7 cellular contexts compared by ENCODE assay signal in the genomic region with DNA sequence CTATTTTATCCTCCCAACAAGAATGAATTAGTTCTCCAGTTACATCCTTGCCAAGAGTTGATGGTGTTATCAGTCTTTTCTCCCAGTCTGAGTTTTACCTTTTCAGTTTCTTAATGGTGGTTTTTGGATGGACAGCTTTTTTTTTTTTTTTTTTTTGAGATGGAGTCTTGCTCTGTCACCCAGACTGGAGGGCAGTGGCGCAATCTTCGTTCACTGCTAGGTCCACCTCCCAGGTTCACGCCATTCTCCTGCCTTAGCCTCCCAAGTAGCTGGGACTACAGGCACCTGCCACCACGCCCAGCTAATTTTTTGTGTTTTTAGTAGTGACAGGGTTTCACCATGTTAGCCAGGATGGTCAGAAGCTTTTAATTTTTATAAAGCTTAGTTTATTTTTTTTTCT.
DNase-seq lines count a peak whose midpoint lies in the region; ATAC-seq, FAIRE-seq and TF ChIP-seq lines count a peak whose summit lies in the region.
"Not testable (repeated sequence)": the region's sequence is repeated elsewhere in the genome, so short reads cannot be mapped to it uniquely, and the experiment has no call there.

No MANE protein-coding gene starts in this region.

- ATAC-seq in DND-41 (ENCODE audit: insufficient read depth, low read depth); K562; lower lobe of right lung; natural killer cell: not testable (repeated sequence)

- not testable (repeated sequence) for TF ChIP-seq CTCF in DND-41 (IDR thresholded peaks at IDR 0.05; ENCODE audit: borderline replicate concordance, extremely low read depth, low read length, poor library complexity, severe bottlenecking); NB4 (IDR thresholded peaks at IDR 0.05; ENCODE audit: low read depth, low read length); K562 (IDR thresholded peaks at IDR 0.05 in 2 of 3, conservative IDR thresholded peaks at IDR 0.05 in 1 of 3; ENCODE audit: insufficient read depth in 2 of 3, low read depth in 1 of 3, low read length in 3 of 3); lower lobe of right lung (IDR thresholded peaks at IDR 0.05); natural killer cell (IDR thresholded peaks at IDR 0.05)

- not testable (repeated sequence) for FAIRE-seq in K562 (lab: Jason Lieb, UNC)

- peaks cover 30% of the 10 kb centered on the region for H3K4me1 ChIP-seq in DND-41 (ENCODE audit: insufficient read depth, low read length)
- not testable (repeated sequence) for H3K4me1 ChIP-seq in K562 (replicated peaks in 1 of 2; ENCODE audit: control insufficient read depth in 2 of 2, insufficient read depth in 2 of 2, low read length in 2 of 2)
- peaks cover 45% of the 10 kb centered on the region for H3K4me1 ChIP-seq in lower lobe of right lung

- intact Hi-C loops in K562 (cut with micrococcal nuclease); lower lobe of right lung (cut with DNase I); natural killer cell (cut with micrococcal nuclease): not testable (repeated sequence)

- not testable (repeated sequence) for H3K36me3 ChIP-seq in DND-41 (ENCODE audit: insufficient read depth, low read length); K562 (ENCODE audit: control insufficient read depth, insufficient read depth, low read length)
- peaks cover 20% of the 10 kb centered on the region for H3K36me3 ChIP-seq in lower lobe of right lung

- not testable (repeated sequence) for H3K9ac ChIP-seq in DND-41 (ENCODE audit: low read depth, low read length); K562 (ENCODE audit: insufficient read depth in 1 of 2, low read depth in 2 of 2, low read length in 2 of 2)

- peaks cover 29% of the 10 kb centered on the region for H3K36me3 Mint-ChIP-seq in T-helper 1 cell treated with Interleukin-12 subunit alpha and Interleukin-12 subunit beta and Interleukin-4 antibody, amounts not matched to agents 30 μg/mL and 1 μg/mL, for 36 hours (ENCODE audit: low read depth)
- not testable (repeated sequence) for H3K36me3 Mint-ChIP-seq in activated naive CD8-positive, alpha-beta T cell; natural killer cell

- BruUV-seq in K562 (replicated peaks; lab: Mats Ljungman, UMichigan), result not testable (repeated sequence)

- H3K27me3 Mint-ChIP-seq in T-helper 1 cell treated with Interleukin-12 subunit alpha and Interleukin-12 subunit beta and Interleukin-4 antibody, amounts not matched to agents 30 μg/mL and 1 μg/mL, for 36 hours (ENCODE audit: low read depth); activated naive CD8-positive, alpha-beta T cell; natural killer cell (ENCODE audit: low read depth in 2 of 2): not testable (repeated sequence)

- H3K4me2 ChIP-seq in DND-41 (ENCODE audit: insufficient read depth, low read length), result peak overlapping the region; percentile 31; the same call in 1 of the 2 replicates
- H3K4me2 ChIP-seq in K562 (ENCODE audit: insufficient read depth, low read length), result not testable (repeated sequence)

- H3K27ac Mint-ChIP-seq in T-helper 1 cell treated with Interleukin-12 subunit alpha and Interleukin-12 subunit beta and Interleukin-4 antibody, amounts not matched to agents 30 μg/mL and 1 μg/mL, for 36 hours; activated naive CD8-positive, alpha-beta T cell: not testable (repeated sequence)
- H3K27ac Mint-ChIP-seq in natural killer cell, result peak overlapping the region in 1 of 2 donors; percentile 45

- not testable (repeated sequence) for H3K4me3 ChIP-seq in DND-41 (ENCODE audit: low read depth in 1 of 2, low read length in 2 of 2); NB4 (ENCODE audit: low read depth, low read length); K562; lower lobe of right lung

- not testable (repeated sequence) for H3K27me3 ChIP-seq in DND-41 (ENCODE audit: insufficient read depth, low read length, poor library complexity); K562 (ENCODE audit: control insufficient read depth in 2 of 2, insufficient read depth in 2 of 2, low read length in 2 of 2); lower lobe of right lung (ENCODE audit: low read depth)

- peak overlapping the region; percentile 5 for H3K4me3 Mint-ChIP-seq in T-helper 1 cell treated with Interleukin-12 subunit alpha and Interleukin-12 subunit beta and Interleukin-4 antibody, amounts not matched to agents 30 μg/mL and 1 μg/mL, for 36 hours
- peak overlapping the region; percentile 15 for H3K4me3 Mint-ChIP-seq in activated naive CD8-positive, alpha-beta T cell
- H3K4me3 Mint-ChIP-seq in natural killer cell, result peak overlapping the region; percentile 6

- not testable (repeated sequence) for H3K9me1 ChIP-seq in K562 (ENCODE audit: control insufficient read depth, insufficient read depth, low read length)

- not testable (repeated sequence) for H3K27ac ChIP-seq in DND-41 (ENCODE audit: low read length); K562 (ENCODE audit: extremely low read depth, low read depth, low read length); lower lobe of right lung

- 43% methylated on average over 4 of the region's 4 CpGs for WGBS in K562 (ENCODE audit: insufficient coverage, low coverage, missing lambda C conversion rate)

- H3K9me3 ChIP-seq in DND-41 (ENCODE audit: insufficient read depth, low read length, severe bottlenecking); K562 (replicated peaks; ENCODE audit: control insufficient read depth, insufficient read depth, low read depth, low read length); lower lobe of right lung: not testable (repeated sequence)

- H2AFZ ChIP-seq in DND-41 (ENCODE audit: low read depth, low read length); K562 (ENCODE audit: low read depth, low read length): not testable (repeated sequence)

- not testable (repeated sequence) for H3K9me3 Mint-ChIP-seq in T-helper 1 cell treated with Interleukin-12 subunit alpha and Interleukin-12 subunit beta and Interleukin-4 antibody, amounts not matched to agents 30 μg/mL and 1 μg/mL, for 36 hours; activated naive CD8-positive, alpha-beta T cell (ENCODE audit: low read depth); natural killer cell

- not testable (repeated sequence) for TF ChIP-seq RAD21 in K562 (CRISPR knock-in tag; conservative IDR thresholded peaks at IDR 0.05 in 1 of 2, IDR thresholded peaks at IDR 0.05 in 1 of 2)

- POLR2A ChIA-PET in K562 (lab: Yijun Ruan, JAX), result not testable (repeated sequence)

- not testable (repeated sequence) for H4K20me1 ChIP-seq in DND-41 (ENCODE audit: insufficient read depth, low read length); K562 (replicated peaks; ENCODE audit: control insufficient read depth, insufficient read depth, low read length)

- not testable (repeated sequence) for DNase-seq in DND-41, natural killer cell
- DNase-seq in NB4 (ENCODE audit: low read depth) (peak; percentile 23), K562 (ENCODE audit: extremely low read depth in 1 of 4, low spot score in 3 of 4) (peak in 1 of 4 experiments; percentile 28), lower lobe of right lung (peak; percentile 44)

- not testable (repeated sequence) for TF ChIP-seq EP300 in K562 (IDR thresholded peaks at IDR 0.05; ENCODE audit: low read length)

- in situ Hi-C loops in K562 (cut with MboI), result not testable (repeated sequence)

- not testable (repeated sequence) for TF ChIP-seq POLR2A in NB4 (IDR thresholded peaks at IDR 0.05; ENCODE audit: extremely low read depth, insufficient read length); K562 (conservative IDR thresholded peaks at IDR 0.05)

- H3K4me1 Mint-ChIP-seq in T-helper 1 cell treated with Interleukin-12 subunit alpha and Interleukin-12 subunit beta and Interleukin-4 antibody, amounts not matched to agents 30 μg/mL and 1 μg/mL, for 36 hours (ENCODE audit: low read depth), result peaks cover 30% of the 10 kb centered on the region
- H3K4me1 Mint-ChIP-seq in activated naive CD8-positive, alpha-beta T cell (ENCODE audit: low read depth), result peaks cover 51% of the 10 kb centered on the region
- peaks cover 46 to 54% of the 10 kb centered on the region in 2 donors for H3K4me1 Mint-ChIP-seq in natural killer cell

- H3K79me2 ChIP-seq in DND-41 (ENCODE audit: insufficient read depth, low read length), result peaks cover 34% of the 10 kb centered on the region
- H3K79me2 ChIP-seq in K562 (ENCODE audit: control insufficient read depth, insufficient read depth, low read length), result peaks cover 22% of the 10 kb centered on the region

- CTCF ChIA-PET in K562 (lab: Yijun Ruan, JAX; ENCODE audit: low intra/inter-chr PET ratio), result not testable (repeated sequence)

TF ChIP-seq in K562, 482 proteins besides CTCF, POLR2A, EP300 and RAD21:
- peak; percentile 65 for TF ChIP-seq CEBPB (tag; IDR thresholded peaks at IDR 0.05)
